Comparison of ENCODE assay signal across 8 cellular contexts in genomic region chr11:102452461-102453285, GRCh38. TPM values are rescaled to one million over a fixed set of nuclear protein-coding genes. Genes with fewer than 3 reads are reported as not detected.
DNase-seq lines count a peak whose midpoint lies in the region; ATAC-seq and TF ChIP-seq lines count a peak whose summit lies in the region.

TSS of gene TMEM123 (minus strand) at chr11:102452765. CDS start at chr11:102452623, 142 bp downstream.

- H3K27me3 Mint-ChIP-seq in activated CD4-positive, alpha-beta T cell treated with anti-CD3 and anti-CD28 coated beads for 36 hours: no peaks in the 10 kb centered on the region

- CTCF ChIA-PET in activated CD4-positive, alpha-beta T cell treated with anti-CD3 and anti-CD28 coated beads for 36 hours (lab: Charles Lee): interaction anchor here (0.5 to 2.2 kb wide), 11 partner anchors 13 to 655 kb away, joined by 3 to 7 read pairs (median 4); no protein-coding TSS in a partner anchor

- peaks cover 30% of the 10 kb centered on the region for H3K36me3 Mint-ChIP-seq in activated CD4-positive, alpha-beta T cell treated with anti-CD3 and anti-CD28 coated beads for 36 hours (ENCODE audit: low read depth)

- no peak for TF ChIP-seq CTCF in choroid plexus epithelial cell (conservative IDR thresholded peaks at IDR 0.05; ENCODE audit: low read depth, low read length)

- peak within 1 kb of the TSS; percentile 85 for H3K4me3 ChIP-seq in choroid plexus epithelial cell (ENCODE audit: low read depth, low read length)

- DNase-seq in ACHN: peak; percentile 78
- DNase-seq in NCI-H345 treated with DMSO at 0.1 percent for 48 hours (lab: John Stamatoyannopoulos, UW; ENCODE audit: unreplicated experiment): peak; percentile 51
- DNase-seq in activated CD4-positive, alpha-beta T cell treated with anti-CD3 and anti-CD28 coated beads for 36 hours: peak; percentile 94
- peak; percentile 50 for DNase-seq in choroid plexus epithelial cell (ENCODE audit: low read depth)
- DNase-seq in kidney tubule cell (ENCODE audit: low spot score): peak; percentile 75
- DNase-seq in stimulated activated CD4-positive, alpha-beta T cell treated with anti-CD3 and anti-CD28 coated beads, Interleukin-1b, Interleukin-23, amount 100 ng/mL, for 4 hours (ENCODE audit: low read depth in 2 of 2): peak; percentile 81 to 84

- in situ Hi-C loops in ACHN (cut with HindIII; ENCODE audit: low pct_ligation_motif_present, low pct_unique_long_range_greater_than_20kb, low sequenced_read_pairs): no loop called here

- H3K9me3 Mint-ChIP-seq in activated CD4-positive, alpha-beta T cell treated with anti-CD3 and anti-CD28 coated beads for 36 hours (ENCODE audit: low read depth): no peaks in the 10 kb centered on the region

- POLR2A ChIA-PET in activated CD4-positive, alpha-beta T cell treated with anti-CD3 and anti-CD28 coated beads for 36 hours (lab: Charles Lee): interaction anchor here (0.6 to 1.1 kb wide), 8 partner anchors 13 to 107 kb away, joined by 3 to 9 read pairs (median 4); no protein-coding TSS in a partner anchor

- H3K4me3 Mint-ChIP-seq in activated CD4-positive, alpha-beta T cell treated with anti-CD3 and anti-CD28 coated beads for 36 hours: peak within 1 kb of the TSS; percentile 86

- H3K4me1 Mint-ChIP-seq in activated CD4-positive, alpha-beta T cell treated with anti-CD3 and anti-CD28 coated beads for 36 hours: peaks cover 82% of the 10 kb centered on the region

- H3K27ac Mint-ChIP-seq in activated CD4-positive, alpha-beta T cell treated with anti-CD3 and anti-CD28 coated beads for 36 hours: peak within 1 kb of the TSS; percentile 91

- peak; percentile 23 for ATAC-seq in GM18861 (IDR thresholded peaks at IDR 0.05; ENCODE audit: unreplicated experiment)
- peak; percentile 60 for ATAC-seq in HG03095 (IDR thresholded peaks at IDR 0.05; ENCODE audit: unreplicated experiment)
- ATAC-seq in activated CD4-positive, alpha-beta T cell treated with anti-CD3 and anti-CD28 coated beads for 36 hours: peak; percentile 59

- intact Hi-C loops in activated CD4-positive, alpha-beta T cell treated with anti-CD3 and anti-CD28 coated beads for 36 hours (cut with DNase I, micrococcal nuclease): loop anchor here (1.0 to 5.0 kb wide), 9 partner anchors 18 to 135 kb away; partner anchors contain the start of genes BIRC2 (in 2 of the 2) and BIRC3 (in 1 of the 2)

RNA-seq across cellular contexts. Expression of gene TMEM123, which starts in this region (rescaled TPM):
- 100 to 1,000 TPM; 179 to 392 TPM for total RNA-seq in activated CD4-positive, alpha-beta T cell treated with anti-CD3 and anti-CD28 coated beads for 36 hours

Comparison
In these comparisons a context has a peak if more than half of its experiments do, and no peak if none do; other contexts are left out.
1. Peak in every context shown above with its lines: DNase-seq, ATAC-seq and H3K4me3 ChIP-seq.